8 cellular contexts compared by ENCODE assay signal in genomic region chr4:145732895-145733880, GRCh38. TPM values are rescaled to one million over a fixed set of nuclear protein-coding genes. Genes with fewer than 3 reads are reported as not detected.
DNase-seq lines count a peak whose midpoint lies in the region; ATAC-seq and TF ChIP-seq lines count a peak whose summit lies in the region.

No MANE protein-coding gene starts in this region.

- H3K36me3 Mint-ChIP-seq in activated naive CD4-positive, alpha-beta T cell treated with anti-CD3 and anti-CD28 coated beads, Interleukin-2, amount 50 U/mL, for 72 hours: no peaks in the 10 kb centered on the region

- H3K4me3 ChIP-seq in HEK293 (ENCODE audit: low read depth, low read length) (peak overlapping the region; percentile 52), SK-N-SH (ENCODE audit: low read depth in 2 of 2, low read length in 1 of 2) (peak overlapping the region; percentile 52 to 62; a peak in 3 of 4 replicates), suprapubic skin (peak overlapping the region; percentile 61)

- no peaks in the 10 kb centered on the region for H3K9me3 Mint-ChIP-seq in activated naive CD4-positive, alpha-beta T cell treated with anti-CD3 and anti-CD28 coated beads, Interleukin-2, amount 50 U/mL, for 72 hours

- peak; percentile 22 for TF ChIP-seq RAD21 in SK-N-SH (IDR thresholded peaks at IDR 0.05; ENCODE audit: low read length)

- POLR2A ChIA-PET in HEK293 (lab: Yijun Ruan, JAX) (interaction anchor here (1.0 kb wide), 1 partner anchor 146 kb away, joined by 3 read pairs; no protein-coding TSS in a partner anchor), SK-N-SH (lab: Yijun Ruan, JAX) (interaction anchor here (0.6 to 1.3 kb wide), 3 partner anchors 197 to 206 kb away, joined by 3 to 5 read pairs (median 3); partner anchors contain the start of gene ZNF827)

- H3K27ac ChIP-seq in HEK293 (ENCODE audit: extremely low read depth, low read depth, low read length): peak overlapping the region; percentile 56
- H3K27ac ChIP-seq in SK-N-SH (ENCODE audit: low read depth in 2 of 2, low read length in 1 of 2): peak overlapping the region; percentile 99 to 100
- H3K27ac ChIP-seq in suprapubic skin: peak overlapping the region; percentile 97

- H3K4me1 ChIP-seq in HEK293 (ENCODE audit: control insufficient read depth, insufficient read depth, low read length): no peaks in the 10 kb centered on the region
- peaks cover 26 to 39% of the 10 kb centered on the region in 2 experiments for H3K4me1 ChIP-seq in SK-N-SH (ENCODE audit: control insufficient read depth in 1 of 2, insufficient read depth in 2 of 2, low read depth in 1 of 2, low read length in 1 of 2)
- H3K4me1 ChIP-seq in suprapubic skin: peaks cover 56% of the 10 kb centered on the region

- peak; percentile 92 to 97 for ATAC-seq in activated naive CD4-positive, alpha-beta T cell treated with anti-CD3 and anti-CD28 coated beads, Interleukin-2, amount 50 U/mL, for 72 hours

- peak overlapping the region; percentile 93 for H3K4me2 ChIP-seq in SK-N-SH

- H3F3A ChIP-seq in SK-N-SH (replicated peaks; ENCODE audit: insufficient read depth): peaks cover 36% of the 10 kb centered on the region

- H3K9me2 ChIP-seq in SK-N-SH: no peaks in the 10 kb centered on the region

- H3K27ac Mint-ChIP-seq in activated naive CD4-positive, alpha-beta T cell treated with anti-CD3 and anti-CD28 coated beads, Interleukin-2, amount 50 U/mL, for 72 hours: peak overlapping the region in 1 of 2 donors; percentile 50

- no peaks in the 10 kb centered on the region for H3K9me3 ChIP-seq in HEK293 (ENCODE audit: control insufficient read depth, insufficient read depth, low read depth, low read length)
- H3K9me3 ChIP-seq in SK-N-SH: no peaks in the 10 kb centered on the region
- no peaks in the 10 kb centered on the region for H3K9me3 ChIP-seq in suprapubic skin

- no peaks in the 10 kb centered on the region for H3K36me3 ChIP-seq in HEK293 (ENCODE audit: control insufficient read depth in 2 of 2, insufficient read depth in 1 of 2, low read length in 2 of 2)
- no peaks in the 10 kb centered on the region for H3K36me3 ChIP-seq in SK-N-SH (replicated peaks in 1 of 2; ENCODE audit: control insufficient read depth in 1 of 2, insufficient read depth in 2 of 2, low read length in 1 of 2)
- no peaks in the 10 kb centered on the region for H3K36me3 ChIP-seq in suprapubic skin

- CTCF ChIA-PET in HEK293 (lab: Yijun Ruan, JAX): interaction anchor here (0.6 to 0.9 kb wide), 2 partner anchors 52 to 462 kb away, joined by 3 read pairs; no protein-coding TSS in a partner anchor
- CTCF ChIA-PET in SK-N-SH (lab: Yijun Ruan, JAX): interaction anchor here (0.7 to 1.1 kb wide), 2 partner anchors 9 to 132 kb away, joined by 3 read pairs; no protein-coding TSS in a partner anchor

- 2% methylated on average over 40 of the region's 81 CpGs for WGBS in SK-N-SH (ENCODE audit: low lambda C conversion rate)
- WGBS in suprapubic skin: 3% methylated on average over 22 of the region's 81 CpGs

- H4K20me1 ChIP-seq in SK-N-SH (ENCODE audit: insufficient read depth): no peaks in the 10 kb centered on the region

- no peaks in the 10 kb centered on the region for H3K79me2 ChIP-seq in SK-N-SH (ENCODE audit: insufficient read depth)

- TF ChIP-seq CTCF in HEK293 (tag by site-specific recombination; IDR thresholded peaks at IDR 0.05): no peak
- TF ChIP-seq CTCF in SK-N-SH (IDR thresholded peaks at IDR 0.05): no peak
- TF ChIP-seq CTCF in suprapubic skin (IDR thresholded peaks at IDR 0.05): no peak

- H3K9ac ChIP-seq in SK-N-SH: peak overlapping the region; percentile 88

- peak; percentile 90 for DNase-seq in GDM1 (lab: John Stamatoyannopoulos, UW)
- DNase-seq in MV-4-11 (lab: John Stamatoyannopoulos, UW): peak; percentile 65
- DNase-seq in SK-N-SH: peak; percentile 96
- DNase-seq in activated naive CD4-positive, alpha-beta T cell treated with anti-CD3 and anti-CD28 coated beads, Interleukin-2, amount 50 U/mL, for 72 hours (ENCODE audit: low spot score in 2 of 2): peak; percentile 80 to 87
- peak; percentile 97 for DNase-seq in glomerular visceral epithelial cell (ENCODE audit: extremely low spot score)
- peak; percentile 88 for DNase-seq in occipital lobe (lab: John Stamatoyannopoulos, UW)
- peak; percentile 92 to 95 for DNase-seq in suprapubic skin (ENCODE audit: low spot score in 2 of 2)

- H2AFZ ChIP-seq in SK-N-SH (ENCODE audit: low read depth): peak overlapping the region; percentile 84; the same call in 1 of the 2 replicates

- no peaks in the 10 kb centered on the region for H3K27me3 ChIP-seq in SK-N-SH (ENCODE audit: insufficient read depth)
- H3K27me3 ChIP-seq in suprapubic skin: no peaks in the 10 kb centered on the region

- TF ChIP-seq EP300 in SK-N-SH (IDR thresholded peaks at IDR 0.05; ENCODE audit: borderline replicate concordance in 1 of 2, low read depth in 1 of 2, low read length in 1 of 2): peak; percentile 36 to 58; a peak in 2 of 4 replicates
- no peak for TF ChIP-seq EP300 in suprapubic skin (IDR thresholded peaks at IDR 0.05)

- TF ChIP-seq POLR2A in suprapubic skin (IDR thresholded peaks at IDR 0.05): peak; percentile 13 to 63

TF ChIP-seq in HEK293, 187 proteins besides CTCF, POLR2A, EP300 and RAD21 (continues in another document):
- TF ChIP-seq WT1 (tag by site-specific recombination; IDR thresholded peaks at IDR 0.05): peak; percentile 39
- TF ChIP-seq KLF10 (tag by site-specific recombination; IDR thresholded peaks at IDR 0.05): 0 out of 2 replicates have a peak, but pooled peaks have one; percentile 63
- peak; percentile 67; the same call in 1 of the 2 replicates for TF ChIP-seq ZNF600 (tag by site-specific recombination; IDR thresholded peaks at IDR 0.05)
- peak; percentile 80; the same call in 1 of the 2 replicates for TF ChIP-seq ZBTB11 (tag by site-specific recombination; conservative IDR thresholded peaks at IDR 0.05; ENCODE audit: low read depth)
- no peak for TF ChIP-seq PRDM1 (tag by site-specific recombination; IDR thresholded peaks at IDR 0.05)
- TF ChIP-seq ZSCAN30 (tag by site-specific recombination; IDR thresholded peaks at IDR 0.05): peak; percentile 46

TF ChIP-seq in SK-N-SH, 30 proteins besides CTCF, POLR2A, EP300 and RAD21 (continues in another document):
- peak; percentile 30; the same call in 1 of the 2 replicates for TF ChIP-seq JUND (IDR thresholded peaks at IDR 0.05)
- TF ChIP-seq SIN3A (IDR thresholded peaks at IDR 0.05; ENCODE audit: borderline replicate concordance, low read depth, low read length): peak; percentile 62; the same call in 1 of the 2 replicates
- no peak; the same call in 1 of the 2 replicates for TF ChIP-seq GABPA (IDR thresholded peaks at IDR 0.05; ENCODE audit: low read depth)
- no peak for TF ChIP-seq IRF3 (IDR thresholded peaks at IDR 0.05; ENCODE audit: low read depth, low read length)
- TF ChIP-seq NRF1 (IDR thresholded peaks at IDR 0.05; ENCODE audit: low read depth, low read length): no peak
- TF ChIP-seq RFX5 (IDR thresholded peaks at IDR 0.05; ENCODE audit: low read length): peak; percentile 53; the same call in 1 of the 2 replicates
- peak; percentile 68 for TF ChIP-seq POLR2AphosphoS5 (IDR thresholded peaks at IDR 0.05; ENCODE audit: low read depth, low read length)
- peak; percentile 18; the same call in 1 of the 2 replicates for TF ChIP-seq RXRA (IDR thresholded peaks at IDR 0.05; ENCODE audit: borderline replicate concordance, low read depth)
- no peak for TF ChIP-seq GATA2 (CRISPR knock-in tag; IDR thresholded peaks at IDR 0.05)
- TF ChIP-seq ELF1 (IDR thresholded peaks at IDR 0.05): no peak
- 0 out of 2 replicates have a peak, but pooled peaks have one; percentile 35 for TF ChIP-seq FOXM1 (IDR thresholded peaks at IDR 0.05; ENCODE audit: low read depth)
- TF ChIP-seq TEAD4 (IDR thresholded peaks at IDR 0.05; ENCODE audit: borderline replicate concordance, insufficient read depth): no peak; the same call in 1 of the 2 replicates
- TF ChIP-seq, protein P1, sequence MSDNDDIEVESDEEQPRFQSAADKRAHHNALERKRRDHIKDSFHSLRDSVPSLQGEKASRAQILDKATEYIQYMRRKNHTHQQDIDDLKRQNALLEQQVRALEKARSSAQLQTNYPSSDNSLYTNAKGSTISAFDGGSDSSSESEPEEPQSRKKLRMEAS (IDR thresholded peaks at IDR 0.05; ENCODE audit: low read depth): peak; percentile 45; the same call in 1 of the 2 replicates
- TF ChIP-seq, protein P2, sequence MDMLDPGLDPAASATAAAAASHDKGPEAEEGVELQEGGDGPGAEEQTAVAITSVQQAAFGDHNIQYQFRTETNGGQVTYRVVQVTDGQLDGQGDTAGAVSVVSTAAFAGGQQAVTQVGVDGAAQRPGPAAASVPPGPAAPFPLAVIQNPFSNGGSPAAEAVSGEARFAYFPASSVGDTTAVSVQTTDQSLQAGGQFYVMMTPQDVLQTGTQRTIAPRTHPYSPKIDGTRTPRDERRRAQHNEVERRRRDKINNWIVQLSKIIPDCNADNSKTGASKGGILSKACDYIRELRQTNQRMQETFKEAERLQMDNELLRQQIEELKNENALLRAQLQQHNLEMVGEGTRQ (IDR thresholded peaks at IDR 0.05; ENCODE audit: borderline replicate concordance, low read depth, low read length): no peak
- peak; percentile 88 for TF ChIP-seq TAF1 (IDR thresholded peaks at IDR 0.05; ENCODE audit: borderline replicate concordance, low read depth, low read length)
- no peak for TF ChIP-seq FOXJ3 (CRISPR knock-in tag; IDR thresholded peaks at IDR 0.05)
- peak; percentile 69 for TF ChIP-seq CHD2 (IDR thresholded peaks at IDR 0.05; ENCODE audit: low read length, partially characterized antibody)
- no peak for TF ChIP-seq MEF2A (IDR thresholded peaks at IDR 0.05; ENCODE audit: borderline replicate concordance, low read depth)

RNA-seq across cellular contexts. Expression of gene C4orf51, which starts 53.2 kb away (rescaled TPM):
- not detected in 2 replicates for polyA plus RNA-seq in SK-N-SH (2012; rRNA removed)
- not detected in 2 replicates for polyA plus RNA-seq in SK-N-SH (2012; cell fraction: cytosol; rRNA removed)
- polyA plus RNA-seq in SK-N-SH (2012; cell fraction: nucleus; rRNA removed): not detected in 2 replicates
- not detected for total RNA-seq in activated naive CD4-positive, alpha-beta T cell treated with anti-CD3 and anti-CD28 coated beads, Interleukin-2, amount 50 U/mL, for 72 hours
- total RNA-seq in occipital lobe (not detected), suprapubic skin (not detected)

Comparison
In these comparisons a context has a peak if more than half of its experiments do, and no peak if none do; other contexts are left out.
1. Peak in every context shown above with its lines: DNase-seq, ATAC-seq, H3K4me3 ChIP-seq and H3K27ac ChIP-seq.